Comparison of ENCODE assay signal across 10 cellular contexts in genomic region chr5:141922827-141923442, GRCh38. TPM values are rescaled to one million over a fixed set of nuclear protein-coding genes. Genes with fewer than 3 reads are reported as not detected.
DNase-seq lines count a peak whose midpoint lies in the region; ATAC-seq and TF ChIP-seq lines count a peak whose summit lies in the region.
"Not testable (repeated sequence)": the region's sequence is repeated elsewhere in the genome, so short reads cannot be mapped to it uniquely, and the experiment has no call there.
"Had no signal": no experiment of that assay in that cellular context is flagged by ENCODE, and none has a peak within 500 bp of the region (broad histone marks: within the 10 kb centered on the region; RNA-seq: fewer than 3 reads in every experiment).

No MANE protein-coding gene starts in this region.

- H2AK5ac ChIP-seq in trophoblast cell (ENCODE audit: low read length): peak overlapping the region; percentile 45

- ATAC-seq in HG02981 (IDR thresholded peaks at IDR 0.05; ENCODE audit: unreplicated experiment) (peak; percentile 5), SK-N-SH treated with all-trans-retinoic acid at 6 μM for 48 hours (peak; percentile 9; the same call in 2 of the 3 replicates)

- H3K4me1 Mint-ChIP-seq in type B pancreatic cell (ENCODE audit: unreplicated experiment): not testable (repeated sequence)

- not testable (repeated sequence) for H3K4me1 ChIP-seq in ES-I3 (ENCODE audit: insufficient read depth, low read length); trophoblast cell (ENCODE audit: control insufficient read depth in 1 of 2, insufficient read depth in 2 of 2, low read length in 2 of 2)
- H3K4me1 ChIP-seq in ascending aorta (peaks cover 8 to 13% of the 10 kb centered on the region in 2 donors), esophagus muscularis mucosa (peaks cover 25 to 39% (median 32%) of the 10 kb centered on the region in 4 donors), liver (ENCODE audit: control insufficient read depth in 4 of 4, insufficient read depth in 4 of 4, low read length in 3 of 4) (peaks cover 8 to 34% (median 16%) of the 10 kb centered on the region in 4 donors)

- H4K12ac ChIP-seq in trophoblast cell (ENCODE audit: low read depth, low read length): peak overlapping the region; percentile 98

- TF ChIP-seq EP300 in esophagus muscularis mucosa (IDR thresholded peaks at IDR 0.05): not testable (repeated sequence)

- peak overlapping the region; percentile 90 for H3K14ac ChIP-seq in trophoblast cell (ENCODE audit: low read length)

- H2BK12ac ChIP-seq in trophoblast cell (ENCODE audit: low read length): not testable (repeated sequence)

- H3K23ac ChIP-seq in trophoblast cell (ENCODE audit: low read length): not testable (repeated sequence)

- intact Hi-C loops in ascending aorta (cut with DNase I): loop anchor here (1.0 to 2.0 kb wide), 3 partner anchors 18 to 46 kb away; partner anchors contain the start of gene RNF14
- intact Hi-C loops in esophagus muscularis mucosa (cut with DNase I): not testable (repeated sequence)

- H3K27me3 ChIP-seq in ascending aorta; esophagus muscularis mucosa; liver (ENCODE audit: control insufficient read depth in 4 of 4, insufficient read depth in 4 of 4, low read length in 3 of 4); trophoblast cell (ENCODE audit: insufficient read depth, low read length): not testable (repeated sequence)

- H3K4me3 ChIP-seq in ascending aorta (peak overlapping the region; percentile 70 to 79), esophagus muscularis mucosa (peak overlapping the region; percentile 70 to 75 (median 74)), liver (ENCODE audit: low read depth in 1 of 3, low read length in 3 of 3) (peak overlapping the region; percentile 59 to 87 (median 81)), trophoblast cell (ENCODE audit: low read depth, low read length) (peak overlapping the region; percentile 92)

- not testable (repeated sequence) for H3K79me2 ChIP-seq in trophoblast cell (ENCODE audit: control insufficient read depth, insufficient read depth, low read length, poor library complexity)

- not testable (repeated sequence) for H3K9me3 Mint-ChIP-seq in type B pancreatic cell

- peak overlapping the region; percentile 73 for H2BK120ac ChIP-seq in trophoblast cell (ENCODE audit: insufficient read depth, low read length, poor library complexity)

- peak overlapping the region; percentile 53 for H3K4ac ChIP-seq in trophoblast cell (ENCODE audit: low read depth, low read length)

- H3K27ac ChIP-seq in ascending aorta (peak overlapping the region; percentile 96 to 97), esophagus muscularis mucosa (replicated peaks in 1 of 4) (peak overlapping the region; percentile 91 to 97 (median 95)), liver (ENCODE audit: low read depth in 1 of 2, low read length in 2 of 2) (peak overlapping the region; percentile 79 to 93), trophoblast cell (ENCODE audit: low read depth, low read length) (peak overlapping the region; percentile 93)

- not testable (repeated sequence) for H3K27me3 Mint-ChIP-seq in type B pancreatic cell

- peak overlapping the region; percentile 91 for H3K18ac ChIP-seq in trophoblast cell (ENCODE audit: low read length)

- H3K36me3 Mint-ChIP-seq in type B pancreatic cell: peaks cover 12% of the 10 kb centered on the region

- not testable (repeated sequence) for TF ChIP-seq POLR2A in esophagus muscularis mucosa (IDR thresholded peaks at IDR 0.05; ENCODE audit: low read depth)

- peak overlapping the region; percentile 88 for H3K27ac Mint-ChIP-seq in type B pancreatic cell

- H4K8ac ChIP-seq in trophoblast cell (ENCODE audit: low read depth, low read length): peak overlapping the region; percentile 99

- H2BK5ac ChIP-seq in trophoblast cell (ENCODE audit: low read depth, low read length, poor library complexity): peak overlapping the region; percentile 65

- H2AFZ ChIP-seq in trophoblast cell (ENCODE audit: insufficient read depth, low read length, poor library complexity): peak overlapping the region; percentile 98

- H3K36me3 ChIP-seq in ES-I3 (ENCODE audit: insufficient read depth, low read length): not testable (repeated sequence)
- H3K36me3 ChIP-seq in ascending aorta: peaks cover 20 to 23% of the 10 kb centered on the region in 2 donors
- H3K36me3 ChIP-seq in esophagus muscularis mucosa: peaks cover 7 to 34% (median 30%) of the 10 kb centered on the region in 4 donors
- peaks cover 5 to 20% (median 9%) of the 10 kb centered on the region in 4 donors for H3K36me3 ChIP-seq in liver (ENCODE audit: control insufficient read depth in 4 of 4, insufficient read depth in 3 of 4, low read depth in 1 of 4, low read length in 3 of 4)
- peaks cover 10 to 17% of the 10 kb centered on the region in 2 experiments for H3K36me3 ChIP-seq in trophoblast cell (ENCODE audit: control insufficient read depth in 1 of 2, insufficient read depth in 2 of 2, low read length in 2 of 2)

- not testable (repeated sequence) for DNase-seq in ascending aorta (ENCODE audit: low spot score in 2 of 2); esophagus muscularis mucosa (ENCODE audit: extremely low spot score); trophoblast cell; type B pancreatic cell (ENCODE audit: extremely low spot score, unreplicated experiment)

- TF ChIP-seq CTCF in ascending aorta (IDR thresholded peaks at IDR 0.05); esophagus muscularis mucosa (IDR thresholded peaks at IDR 0.05); liver (IDR thresholded peaks at IDR 0.05; ENCODE audit: low read depth, low read length, missing input control); type B pancreatic cell (conservative IDR thresholded peaks at IDR 0.05): not testable (repeated sequence)

- not testable (repeated sequence) for H3K79me1 ChIP-seq in trophoblast cell (ENCODE audit: low read length)

- peak overlapping the region; percentile 93 for H3K4me3 Mint-ChIP-seq in type B pancreatic cell

- WGBS in esophagus muscularis mucosa: 73% methylated on average over 22 of the region's 28 CpGs
- 56% methylated on average over 28 of the region's 28 CpGs for WGBS in liver
- WGBS in trophoblast cell (ENCODE audit: extremely low coverage, insufficient coverage, insufficient read length): no CpG with 5 or more reads among the region's 28 CpGs

- H3K4me2 ChIP-seq in trophoblast cell (ENCODE audit: low read length): peak overlapping the region; percentile 77

- TF ChIP-seq RAD21 in liver (IDR thresholded peaks at IDR 0.05): not testable (repeated sequence)

- H4K91ac ChIP-seq in trophoblast cell (ENCODE audit: low read depth, low read length): peak overlapping the region; percentile 94

- H3K9ac ChIP-seq in ES-I3 (ENCODE audit: low read depth, low read length) (peak overlapping the region; percentile 89), liver (ENCODE audit: low read depth in 1 of 2, low read length in 2 of 2) (peak overlapping the region; percentile 79 to 93), trophoblast cell (ENCODE audit: low read length) (peak overlapping the region; percentile 84)

- H3K9me3 ChIP-seq in ES-I3 (ENCODE audit: control insufficient read depth, insufficient read depth, low read length); ascending aorta; esophagus muscularis mucosa; liver (ENCODE audit: control insufficient read depth in 4 of 4, low read length in 3 of 4); trophoblast cell (ENCODE audit: insufficient read depth, low read depth, low read length): not testable (repeated sequence)

RNA-seq across cellular contexts. Expression of gene DELE1, which starts 0.7 kb away (rescaled TPM):
- 40.7 TPM for total RNA-seq in ascending aorta
- 10 to 100 TPM; 44.4 to 75.8 (median 49.6) TPM for total RNA-seq in esophagus muscularis mucosa
- total RNA-seq in liver: 10 to 100 TPM; 33.6 to 49.0 TPM
- polyA plus RNA-seq in liver: 10 to 100 TPM; 23.2 to 47.1 TPM
- 20.0 and 20.3 TPM in 2 replicates for polyA plus RNA-seq in trophoblast cell (2013)
- 45.7 and 67.9 TPM in 2 replicates for total RNA-seq in type B pancreatic cell (ENCODE audit: low replicate concordance)

RNA-seq across cellular contexts. Expression of gene PCDH12, which starts 35.1 kb away (rescaled TPM):
- total RNA-seq in ascending aorta (7.2 TPM), esophagus muscularis mucosa (1 to 10 TPM; 1.2 to 6.7 (median 3.5) TPM), liver (1 to 10 TPM; 4.8 to 4.9 TPM), type B pancreatic cell (ENCODE audit: low replicate concordance) (not detected in 2 replicates)
- polyA plus RNA-seq in liver: 1 to 10 TPM in 1 of 2 donors, under 1 TPM in 1; 0.74 to 2.7 TPM
- 0.03 and 0.07 TPM in 2 replicates for polyA plus RNA-seq in trophoblast cell (2013)
- total RNA-seq: myocyte had no signal

RNA-seq across cellular contexts. Expression of gene PCDH1, which starts 44.7 kb away (rescaled TPM):
- 165 TPM for total RNA-seq in ascending aorta
- total RNA-seq in esophagus muscularis mucosa: 10 to 100 TPM; 18.7 to 57.8 (median 38.2) TPM
- 10 to 100 TPM in 1 of 2 donors, 1 to 10 TPM in 1; 9.8 to 52.8 TPM for total RNA-seq in liver
- 10 to 100 TPM in 1 of 2 donors, 1 to 10 TPM in 1; 9.3 to 20.1 TPM for polyA plus RNA-seq in liver
- polyA plus RNA-seq in trophoblast cell (2013): 5.0 TPM in 2 replicates
- total RNA-seq in type B pancreatic cell (ENCODE audit: low replicate concordance): 22.8 and 41.7 TPM in 2 replicates
- total RNA-seq: T-helper 1 cell treated with Interleukin-12 subunit alpha and Interleukin-12 subunit beta and Interleukin-4 antibody, amounts not matched to agents 30 ng/mL and 1 ng/mL, for 36 hours had no signal

RNA-seq across cellular contexts. Expression of gene RNF14, which starts 46.0 kb away (rescaled TPM):
- total RNA-seq in ascending aorta: 8.8 TPM
- total RNA-seq in esophagus muscularis mucosa: 10 to 100 TPM; 65.8 to 94.1 (median 72.6) TPM
- 10 to 100 TPM; 35.5 to 50.6 TPM for total RNA-seq in liver
- polyA plus RNA-seq in liver: 10 to 100 TPM; 22.9 to 29.5 TPM
- polyA plus RNA-seq in trophoblast cell (2013): 40.5 and 44.8 TPM in 2 replicates
- total RNA-seq in type B pancreatic cell (ENCODE audit: low replicate concordance): 39.8 and 59.2 TPM in 2 replicates
